Comparison of ENCODE assay signal across 23 cellular contexts in genomic region chrY:8652445-8652844, GRCh38.
DNase-seq lines count a peak whose midpoint lies in the region; ATAC-seq, FAIRE-seq and TF ChIP-seq lines count a peak whose summit lies in the region.
"Had no signal": no experiment of that assay in that cellular context is flagged by ENCODE, and none has a peak within 500 bp of the region (broad histone marks: within the 10 kb centered on the region; RNA-seq: fewer than 3 reads in every experiment).

No MANE protein-coding gene starts in this region.

- no peaks in the 10 kb centered on the region for H3K9me2 ChIP-seq in Karpas-422 (replicated peaks; ENCODE audit: insufficient read depth, low read length)

- H3K9ac ChIP-seq in Karpas-422 (ENCODE audit: low read length), result no peak overlapping the region
- H3K9ac ChIP-seq: BLaER1 treated with 17β-estradiol and CSF1 and Interleukin-3, amounts not matched to agents 10 nM and 100 nM had no signal

- H3K27me3 Mint-ChIP-seq in activated T-helper 2 cell treated with anti-CD3 and anti-CD28 coated beads, Interferon-gamma antibody, Interleukin-2, Interleukin-4, amounts not matched to agents 10 μg/mL and 5 μg/mL and 100 μg/mL, durations not matched to agents 14 hours and 24 hours and 36 hours (ENCODE audit: low read depth), result no peaks in the 10 kb centered on the region
- no peaks in the 10 kb centered on the region for H3K27me3 Mint-ChIP-seq in effector memory CD8-positive, alpha-beta T cell
- H3K27me3 Mint-ChIP-seq: B cell; CD4-positive, alpha-beta T cell; CD8-positive, alpha-beta memory T cell had no signal

- H3K4me1 ChIP-seq in Karpas-422 (ENCODE audit: low read length), result no peaks in the 10 kb centered on the region
- H3K4me1 ChIP-seq: BLaER1 treated with 17β-estradiol and CSF1 and Interleukin-3, amounts not matched to agents 10 nM and 100 nM had no signal

- H3K4me1 Mint-ChIP-seq in activated T-helper 2 cell treated with anti-CD3 and anti-CD28 coated beads, Interferon-gamma antibody, Interleukin-2, Interleukin-4, amounts not matched to agents 10 μg/mL and 5 μg/mL and 100 μg/mL, durations not matched to agents 14 hours and 24 hours and 36 hours (ENCODE audit: low read depth), result no peaks in the 10 kb centered on the region
- H3K4me1 Mint-ChIP-seq in effector memory CD8-positive, alpha-beta T cell (ENCODE audit: low read depth in 2 of 2), result no peaks in the 10 kb centered on the region
- H3K4me1 Mint-ChIP-seq: B cell; CD14-positive monocyte; CD8-positive, alpha-beta memory T cell; GM23338; H9 had no signal

- no peaks in the 10 kb centered on the region for H3K9me3 ChIP-seq in Karpas-422 (ENCODE audit: low read length)
- H3K9me3 ChIP-seq: BLaER1 treated with 17β-estradiol and CSF1 and Interleukin-3, amounts not matched to agents 10 nM and 100 nM had no signal

- H3K4me2 ChIP-seq in Karpas-422 (ENCODE audit: low read depth, low read length, poor library complexity, severe bottlenecking), result no peak overlapping the region
- H3K4me2 ChIP-seq: BLaER1 treated with 17β-estradiol and CSF1 and Interleukin-3, amounts not matched to agents 10 nM and 100 nM; GM23338 had no signal

- FAIRE-seq in GM12891 (lab: Jason Lieb, UNC), result no peak
- FAIRE-seq: A204.1, D721Med, GM12878 had no signal

- H2AFZ ChIP-seq in Karpas-422 (ENCODE audit: low read length), result no peak overlapping the region
- H2AFZ ChIP-seq: GM23338 had no signal

- no peaks in the 10 kb centered on the region for H4K20me1 ChIP-seq in Karpas-422 (ENCODE audit: insufficient read depth, low read depth, low read length)
- H4K20me1 ChIP-seq: BLaER1 treated with 17β-estradiol and CSF1 and Interleukin-3, amounts not matched to agents 10 nM and 100 nM had no signal

- ATAC-seq in GM21423 (IDR thresholded peaks at IDR 0.05; ENCODE audit: unreplicated experiment) (peak; percentile 63), HG02981 (IDR thresholded peaks at IDR 0.05; ENCODE audit: unreplicated experiment) (peak; percentile 54), HG03571 (IDR thresholded peaks at IDR 0.05; ENCODE audit: unreplicated experiment) (peak; percentile 87)
- no peak for ATAC-seq in effector memory CD8-positive, alpha-beta T cell (replicated peaks)
- ATAC-seq: GM12878, GM23338, HCT116 had no signal

- H3K27ac Mint-ChIP-seq in activated T-helper 2 cell treated with anti-CD3 and anti-CD28 coated beads, Interferon-gamma antibody, Interleukin-2, Interleukin-4, amounts not matched to agents 10 μg/mL and 5 μg/mL and 100 μg/mL, durations not matched to agents 14 hours and 24 hours and 36 hours, result no peak overlapping the region
- H3K27ac Mint-ChIP-seq in effector memory CD8-positive, alpha-beta T cell, result no peak overlapping the region
- H3K27ac Mint-ChIP-seq: B cell; CD14-positive monocyte; CD4-positive, alpha-beta T cell; CD8-positive, alpha-beta memory T cell; GM23338; H9 had no signal

- H3K36me3 Mint-ChIP-seq in activated T-helper 2 cell treated with anti-CD3 and anti-CD28 coated beads, Interferon-gamma antibody, Interleukin-2, Interleukin-4, amounts not matched to agents 10 μg/mL and 5 μg/mL and 100 μg/mL, durations not matched to agents 14 hours and 24 hours and 36 hours (ENCODE audit: low read depth), result no peaks in the 10 kb centered on the region
- H3K36me3 Mint-ChIP-seq in effector memory CD8-positive, alpha-beta T cell (ENCODE audit: insufficient read depth), result no peaks in the 10 kb centered on the region
- H3K36me3 Mint-ChIP-seq: CD14-positive monocyte; CD8-positive, alpha-beta memory T cell had no signal

- no peak overlapping the region for H3K27ac ChIP-seq in Karpas-422 (ENCODE audit: low read length)
- H3K27ac ChIP-seq: 22Rv1; BLaER1 treated with 17β-estradiol and CSF1 and Interleukin-3, amounts not matched to agents 10 nM and 100 nM had no signal

- DNase-seq in GM12891 (ENCODE audit: insufficient read length, low spot score), result no peak
- no peak for DNase-seq in activated T-helper 2 cell treated with anti-CD3 and anti-CD28 coated beads, Interferon-gamma antibody, Interleukin-2, Interleukin-4, amounts not matched to agents 10 μg/mL and 5 μg/mL and 100 μg/mL, durations not matched to agents 14 hours and 24 hours and 36 hours (ENCODE audit: low spot score)
- no peak for DNase-seq in Karpas-422
- DNase-seq in effector memory CD8-positive, alpha-beta T cell, result no peak
- DNase-seq: CD4-positive, alpha-beta T cell; CD8-positive, alpha-beta memory T cell; DMS 273 treated with DMSO at 0.1 percent for 48 hours; DMS79; EL; GDM1; H9 had no signal

- intact Hi-C loops in activated T-helper 2 cell treated with anti-CD3 and anti-CD28 coated beads, Interferon-gamma antibody, Interleukin-2, Interleukin-4, amounts not matched to agents 10 μg/mL and 5 μg/mL and 100 μg/mL, durations not matched to agents 14 hours and 24 hours and 36 hours (cut with micrococcal nuclease), result no loop called here

- no peaks in the 10 kb centered on the region for H3K27me3 ChIP-seq in Karpas-422 (ENCODE audit: low read length)
- H3K27me3 ChIP-seq: BLaER1 treated with 17β-estradiol and CSF1 and Interleukin-3, amounts not matched to agents 10 nM and 100 nM had no signal

- no peak overlapping the region for H3K4me3 ChIP-seq in Karpas-422 (ENCODE audit: low read length)
- H3K4me3 ChIP-seq: BLaER1 treated with 17β-estradiol and CSF1 and Interleukin-3, amounts not matched to agents 10 nM and 100 nM; GM12878; GM23338 had no signal

- no peak overlapping the region for H3K4me3 Mint-ChIP-seq in activated T-helper 2 cell treated with anti-CD3 and anti-CD28 coated beads, Interferon-gamma antibody, Interleukin-2, Interleukin-4, amounts not matched to agents 10 μg/mL and 5 μg/mL and 100 μg/mL, durations not matched to agents 14 hours and 24 hours and 36 hours (ENCODE audit: low read depth)
- no peak overlapping the region for H3K4me3 Mint-ChIP-seq in effector memory CD8-positive, alpha-beta T cell
- H3K4me3 Mint-ChIP-seq: B cell; CD14-positive monocyte; CD4-positive, alpha-beta T cell; CD8-positive, alpha-beta memory T cell; GM23338; H9 had no signal

- no peak for TF ChIP-seq POLR2A in GM12891 (IDR thresholded peaks at IDR 0.05; ENCODE audit: low read depth, low read length)

- H3K79me2 ChIP-seq in Karpas-422 (ENCODE audit: low read length), result no peaks in the 10 kb centered on the region

- no peaks in the 10 kb centered on the region for H3K9me3 Mint-ChIP-seq in activated T-helper 2 cell treated with anti-CD3 and anti-CD28 coated beads, Interferon-gamma antibody, Interleukin-2, Interleukin-4, amounts not matched to agents 10 μg/mL and 5 μg/mL and 100 μg/mL, durations not matched to agents 14 hours and 24 hours and 36 hours
- H3K9me3 Mint-ChIP-seq in effector memory CD8-positive, alpha-beta T cell, result peaks cover 0 to 6% of the 10 kb centered on the region in 2 donors
- H3K9me3 Mint-ChIP-seq: CD4-positive, alpha-beta T cell; CD8-positive, alpha-beta memory T cell; H9 had no signal

- no peaks in the 10 kb centered on the region for H3K36me3 ChIP-seq in Karpas-422 (ENCODE audit: insufficient read depth, low read length)
- H3K36me3 ChIP-seq: BLaER1 treated with 17β-estradiol and CSF1 and Interleukin-3, amounts not matched to agents 10 nM and 100 nM had no signal

TF ChIP-seq in GM12891, 5 proteins besides CTCF, POLR2A, EP300 and RAD21:
- TF ChIP-seq SPI1 (IDR thresholded peaks at IDR 0.05; ENCODE audit: low read depth, low read length) (0 out of 2 replicates have a peak, but pooled peaks have one; percentile 9), POLR2AphosphoS5 (IDR thresholded peaks at IDR 0.05; ENCODE audit: low read depth, low read length) (no peak)
TF ChIP-seq in GM12891: peak in this region for 1.
